In genomic region chr3:100527347-100527735, GRCh38 we compare ENCODE assay signal across 18 cellular contexts. TPM values are rescaled to one million over a fixed set of nuclear protein-coding genes. Genes with fewer than 3 reads are reported as not detected.
DNase-seq lines count a peak whose midpoint lies in the region; ATAC-seq, FAIRE-seq and TF ChIP-seq lines count a peak whose summit lies in the region.
"Had no signal": no experiment of that assay in that cellular context is flagged by ENCODE, and none has a peak within 500 bp of the region (broad histone marks: within the 10 kb centered on the region; RNA-seq: fewer than 3 reads in every experiment).

No MANE protein-coding gene starts in this region.

- POLR2A ChIA-PET in OCI-LY7 (lab: Charles Lee) = interaction anchor here (1.0 kb wide), 1 partner anchor 19 kb away, joined by 3 read pairs; no protein-coding TSS in a partner anchor

- H3K79me2 ChIP-seq in OCI-LY7 (ENCODE audit: insufficient read depth, low read depth, low read length) = no peaks in the 10 kb centered on the region

- CTCF ChIA-PET in OCI-LY7 (lab: Charles Lee; ENCODE audit: unreplicated experiment) = no interaction called here

- FAIRE-seq in pancreas (lab: Jason Lieb, UNC) = no peak

- intact Hi-C loops in left ventricle myocardium inferior (cut with micrococcal nuclease) = no loop called here
- intact Hi-C loops in heart right ventricle (cut with DNase I) = no loop called here
- intact Hi-C loops in pancreas (cut with DNase I) = no loop called here
- intact Hi-C loops in OCI-LY7 (cut with micrococcal nuclease; ENCODE audit: unreplicated experiment) = no loop called here

- DNase-seq in left ventricle myocardium inferior (no peak), heart right ventricle (no peak), adipocyte (ENCODE audit: low read depth) (no peak), pancreas (no peak), suprapubic skin (ENCODE audit: low spot score in 2 of 2) (no peak), OCI-LY7 (ENCODE audit: low spot score) (no peak)
- DNase-seq: ACHN; BE2C; Caco-2; CD8-positive, alpha-beta memory T cell; DND-41; GF-D8; H7; IMR-90 had no signal

- ATAC-seq in heart right ventricle (no peak), pancreas (peak in 3 of 4 donors; percentile 17 to 36 (median 30)), HG03039 (IDR thresholded peaks at IDR 0.05; ENCODE audit: unreplicated experiment) (no peak), GM18868 (IDR thresholded peaks at IDR 0.05; ENCODE audit: unreplicated experiment) (no peak)
- ATAC-seq: GM23338 had no signal

- H4K20me1 ChIP-seq in OCI-LY7 (ENCODE audit: insufficient read depth, low read length) = no peaks in the 10 kb centered on the region

- no peak for TF ChIP-seq CTCF in left ventricle myocardium inferior (IDR thresholded peaks at IDR 0.05; ENCODE audit: borderline replicate concordance)
- TF ChIP-seq CTCF in heart right ventricle (IDR thresholded peaks at IDR 0.05) = no peak
- no peak for TF ChIP-seq CTCF in pancreas (IDR thresholded peaks at IDR 0.05)
- no peak for TF ChIP-seq CTCF in suprapubic skin (IDR thresholded peaks at IDR 0.05)
- no peak for TF ChIP-seq CTCF in OCI-LY7 (conservative IDR thresholded peaks at IDR 0.05; ENCODE audit: low read length)

- H3K9me3 ChIP-seq in left ventricle myocardium inferior (replicated peaks) (no peaks in the 10 kb centered on the region), heart right ventricle (no peaks in the 10 kb centered on the region), adipocyte (ENCODE audit: control insufficient read depth, low read length) (no peaks in the 10 kb centered on the region), pancreas (no peaks in the 10 kb centered on the region), suprapubic skin (no peaks in the 10 kb centered on the region), OCI-LY7 (ENCODE audit: low read length) (no peaks in the 10 kb centered on the region)
- H3K9me3 ChIP-seq: BE2C, Caco-2 had no signal

- H3K4me3 ChIP-seq in left ventricle myocardium inferior (no peak overlapping the region), heart right ventricle (no peak overlapping the region), adipocyte (ENCODE audit: low read length) (peak overlapping the region; percentile 2), pancreas (no peak overlapping the region), suprapubic skin (no peak overlapping the region), OCI-LY7 (ENCODE audit: low read depth, low read length, poor library complexity, severe bottlenecking) (no peak overlapping the region)
- H3K4me3 ChIP-seq: GM23338 had no signal

- H3K4me1 ChIP-seq in left ventricle myocardium inferior = no peaks in the 10 kb centered on the region
- peaks cover 0 to 12% (median 0%) of the 10 kb centered on the region in 9 donors for H3K4me1 ChIP-seq in heart right ventricle
- H3K4me1 ChIP-seq in adipocyte (ENCODE audit: control insufficient read depth, insufficient read depth, low read length) = peaks cover 71% of the 10 kb centered on the region
- no peaks in the 10 kb centered on the region for H3K4me1 ChIP-seq in pancreas
- H3K4me1 ChIP-seq in suprapubic skin = peaks cover 74% of the 10 kb centered on the region
- no peaks in the 10 kb centered on the region for H3K4me1 ChIP-seq in OCI-LY7 (ENCODE audit: insufficient read depth, low read length, poor library complexity, severe bottlenecking)
- H3K4me1 ChIP-seq: BE2C, Caco-2 had no signal

- TF ChIP-seq EP300 in suprapubic skin (IDR thresholded peaks at IDR 0.05) = no peak

- H3K4me2 ChIP-seq in OCI-LY7 (ENCODE audit: low read length) = no peak overlapping the region
- H3K4me2 ChIP-seq: GM23338 had no signal

- no peaks in the 10 kb centered on the region for H3K36me3 ChIP-seq in left ventricle myocardium inferior
- H3K36me3 ChIP-seq in heart right ventricle = no peaks in the 10 kb centered on the region
- peaks cover 16% of the 10 kb centered on the region for H3K36me3 ChIP-seq in adipocyte (ENCODE audit: control insufficient read depth, insufficient read depth, low read length, severe bottlenecking)
- H3K36me3 ChIP-seq in pancreas = no peaks in the 10 kb centered on the region
- H3K36me3 ChIP-seq in suprapubic skin = no peaks in the 10 kb centered on the region
- H3K36me3 ChIP-seq in OCI-LY7 (ENCODE audit: insufficient read depth, low read length) = no peaks in the 10 kb centered on the region
- H3K36me3 ChIP-seq: BE2C had no signal

- TF ChIP-seq POLR2A in suprapubic skin (IDR thresholded peaks at IDR 0.05) = no peak

- peak overlapping the region; percentile 23 for H3K27ac ChIP-seq in left ventricle myocardium inferior (replicated peaks)
- peak overlapping the region in 1 of 10 donors; percentile 9 for H3K27ac ChIP-seq in heart right ventricle
- no peak overlapping the region for H3K27ac ChIP-seq in pancreas
- H3K27ac ChIP-seq in suprapubic skin = peak overlapping the region; percentile 94
- H3K27ac ChIP-seq in OCI-LY7 (ENCODE audit: low read depth, low read length, poor library complexity, severe bottlenecking) = no peak overlapping the region
- H3K27ac ChIP-seq: C4-2B had no signal

- peak overlapping the region; percentile 72 for H3K9ac ChIP-seq in adipocyte (ENCODE audit: low read length)

- no peaks in the 10 kb centered on the region for H3K9me2 ChIP-seq in OCI-LY7 (ENCODE audit: insufficient read depth, low read length)

- H3K27me3 ChIP-seq in left ventricle myocardium inferior (ENCODE audit: low read depth) (no peaks in the 10 kb centered on the region), heart right ventricle (no peaks in the 10 kb centered on the region), adipocyte (replicated peaks; ENCODE audit: control insufficient read depth, insufficient read depth, low read length) (no peaks in the 10 kb centered on the region), pancreas (no peaks in the 10 kb centered on the region), suprapubic skin (no peaks in the 10 kb centered on the region)
- H3K27me3 ChIP-seq: BE2C had no signal

- no TSS peak for BruUV-seq in OCI-LY7 (replicated peaks; lab: Mats Ljungman, UMichigan)

- WGBS in heart right ventricle, 2 donors = 97 to 100% methylated on average over 1 of the region's 1 CpG
- 93 to 96% methylated on average over 1 of the region's 1 CpG for WGBS in pancreas, 2 donors
- 72% methylated on average over 1 of the region's 1 CpG for WGBS in suprapubic skin

- H2AFZ ChIP-seq in OCI-LY7 (ENCODE audit: low read length) = no peak overlapping the region
- H2AFZ ChIP-seq: GM23338 had no signal

RNA-seq across cellular contexts. Expression of gene TMEM45A, which starts 34.9 kb away (rescaled TPM):
- total RNA-seq in left ventricle myocardium inferior = 3.2 TPM
- total RNA-seq in heart right ventricle = 1 to 10 TPM in 9 of 10 donors, under 1 TPM in 1; 0.80 to 7.4 (median 2.1) TPM
- polyA plus RNA-seq in heart right ventricle = 10 to 100 TPM in 1 of 2 donors, 1 to 10 TPM in 1; 3.8 to 16.1 TPM
- 10 to 100 TPM in 2 of 6 donors, 1 to 10 TPM in 4; 5.0 to 15.1 (median 8.8) TPM for total RNA-seq in pancreas
- 1 to 10 TPM; 4.2 to 9.3 TPM for polyA plus RNA-seq in pancreas
- total RNA-seq in suprapubic skin = 100 to 1,000 TPM; 189 to 746 (median 494) TPM
- not detected in 2 replicates for total RNA-seq in OCI-LY7 (2014; rRNA removed; shearing (Covaris generic))
- total RNA-seq in OCI-LY7 (2022) = 0.10 and 0.20 TPM in 2 replicates
- polyA plus RNA-seq: CD8-positive, alpha-beta memory T cell had no signal

Comparison
In these comparisons a context has a peak if more than half of its experiments do, and no peak if none do; other contexts are left out.
1. H3K27ac ChIP-seq: peak in left ventricle myocardium inferior (single experiment) and suprapubic skin (single experiment); none in pancreas (0 of 4) and OCI-LY7 (single experiment).
2. ATAC-seq: peak in pancreas (3 of 4); none in heart right ventricle (0 of 8), HG03039 (single experiment) and GM18868 (single experiment).
3. RNA of gene TMEM45A, which starts 34.9 kb away (total RNA-seq): 189 to 746 TPM in suprapubic skin; 5.0 to 15.1 TPM in pancreas, 3.2 TPM in left ventricle myocardium inferior (single experiment), 0.80 to 7.4 TPM in heart right ventricle and 0.10 to 0.20 TPM in OCI-LY7; every median in the first group is over 10 times any median in the second.